ENCODE assay signal across 1 cellular context in the genomic region with DNA sequence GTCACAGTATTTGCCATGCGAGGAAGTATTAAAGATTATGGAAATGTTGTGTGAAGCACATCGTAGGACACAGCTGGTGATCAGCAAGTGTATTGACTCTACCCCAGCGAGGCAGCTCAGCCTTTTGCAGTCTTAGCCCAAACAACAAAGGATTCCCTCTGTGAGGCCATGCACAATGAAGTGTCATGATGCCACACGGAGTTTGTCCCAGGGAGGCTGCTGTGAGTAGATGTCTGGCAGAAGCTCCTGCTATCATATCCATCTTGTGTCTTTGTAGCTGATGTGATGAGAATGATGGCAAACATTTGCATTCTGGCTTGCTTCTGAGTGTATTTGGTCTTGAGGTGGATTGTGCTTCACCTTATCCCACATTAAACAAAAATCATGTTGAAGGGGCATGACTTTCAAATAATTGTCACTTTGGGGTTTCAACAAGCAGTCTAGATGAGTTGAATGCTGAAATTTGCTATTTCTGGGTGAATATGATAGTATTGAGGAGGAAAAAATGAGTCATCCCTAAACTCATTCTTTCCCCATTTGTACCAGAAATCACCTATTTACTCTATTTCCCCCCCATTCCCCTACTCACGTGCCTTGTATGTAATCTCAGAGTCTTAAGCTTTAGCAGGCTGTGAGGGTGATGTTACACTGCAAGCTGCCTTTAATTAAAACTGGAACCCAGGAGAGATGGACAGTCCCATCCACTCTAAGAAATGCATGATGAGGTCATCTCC.
A peak's percentile ranks its signal among the peaks of the same experiment; 100 is the strongest.
TF ChIP-seq lines count a peak whose summit lies in the region.

No MANE protein-coding gene starts in this region.

TF ChIP-seq in GM12878, 131 proteins besides CTCF, POLR2A, EP300 and RAD21 (continues in another document):
- TF ChIP-seq SP1 (IDR thresholded peaks at IDR 0.05; ENCODE audit: low read depth, low read length): no peak
- no peak for TF ChIP-seq NBN (IDR thresholded peaks at IDR 0.05)
- TF ChIP-seq FOXK2 (IDR thresholded peaks at IDR 0.05): no peak
- TF ChIP-seq, protein P1, sequence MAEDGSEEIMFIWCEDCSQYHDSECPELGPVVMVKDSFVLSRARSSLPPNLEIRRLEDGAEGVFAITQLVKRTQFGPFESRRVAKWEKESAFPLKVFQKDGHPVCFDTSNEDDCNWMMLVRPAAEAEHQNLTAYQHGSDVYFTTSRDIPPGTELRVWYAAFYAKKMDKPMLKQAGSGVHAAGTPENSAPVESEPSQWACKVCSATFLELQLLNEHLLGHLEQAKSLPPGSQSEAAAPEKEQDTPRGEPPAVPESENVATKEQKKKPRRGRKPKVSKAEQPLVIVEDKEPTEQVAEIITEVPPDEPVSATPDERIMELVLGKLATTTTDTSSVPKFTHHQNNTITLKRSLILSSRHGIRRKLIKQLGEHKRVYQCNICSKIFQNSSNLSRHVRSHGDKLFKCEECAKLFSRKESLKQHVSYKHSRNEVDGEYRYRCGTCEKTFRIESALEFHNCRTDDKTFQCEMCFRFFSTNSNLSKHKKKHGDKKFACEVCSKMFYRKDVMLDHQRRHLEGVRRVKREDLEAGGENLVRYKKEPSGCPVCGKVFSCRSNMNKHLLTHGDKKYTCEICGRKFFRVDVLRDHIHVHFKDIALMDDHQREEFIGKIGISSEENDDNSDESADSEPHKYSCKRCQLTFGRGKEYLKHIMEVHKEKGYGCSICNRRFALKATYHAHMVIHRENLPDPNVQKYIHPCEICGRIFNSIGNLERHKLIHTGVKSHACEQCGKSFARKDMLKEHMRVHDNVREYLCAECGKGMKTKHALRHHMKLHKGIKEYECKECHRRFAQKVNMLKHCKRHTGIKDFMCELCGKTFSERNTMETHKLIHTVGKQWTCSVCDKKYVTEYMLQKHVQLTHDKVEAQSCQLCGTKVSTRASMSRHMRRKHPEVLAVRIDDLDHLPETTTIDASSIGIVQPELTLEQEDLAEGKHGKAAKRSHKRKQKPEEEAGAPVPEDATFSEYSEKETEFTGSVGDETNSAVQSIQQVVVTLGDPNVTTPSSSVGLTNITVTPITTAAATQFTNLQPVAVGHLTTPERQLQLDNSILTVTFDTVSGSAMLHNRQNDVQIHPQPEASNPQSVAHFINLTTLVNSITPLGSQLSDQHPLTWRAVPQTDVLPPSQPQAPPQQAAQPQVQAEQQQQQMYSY (CRISPR knock-in tag; IDR thresholded peaks at IDR 0.05): no peak
- TF ChIP-seq GABPA (IDR thresholded peaks at IDR 0.05; ENCODE audit: low read depth): no peak
- TF ChIP-seq TBL1XR1 (IDR thresholded peaks at IDR 0.05; ENCODE audit: low read depth, low read length): no peak
- TF ChIP-seq CREM (IDR thresholded peaks at IDR 0.05; ENCODE audit: low read depth): no peak
- no peak for TF ChIP-seq LARP7 (IDR thresholded peaks at IDR 0.05)
- no peak for TF ChIP-seq TARDBP (IDR thresholded peaks at IDR 0.05; ENCODE audit: borderline replicate concordance)
- TF ChIP-seq NR2F1 (conservative IDR thresholded peaks at IDR 0.05): 0 out of 2 replicates have a peak, but pooled peaks have one; percentile 14
- TF ChIP-seq, protein P2, sequence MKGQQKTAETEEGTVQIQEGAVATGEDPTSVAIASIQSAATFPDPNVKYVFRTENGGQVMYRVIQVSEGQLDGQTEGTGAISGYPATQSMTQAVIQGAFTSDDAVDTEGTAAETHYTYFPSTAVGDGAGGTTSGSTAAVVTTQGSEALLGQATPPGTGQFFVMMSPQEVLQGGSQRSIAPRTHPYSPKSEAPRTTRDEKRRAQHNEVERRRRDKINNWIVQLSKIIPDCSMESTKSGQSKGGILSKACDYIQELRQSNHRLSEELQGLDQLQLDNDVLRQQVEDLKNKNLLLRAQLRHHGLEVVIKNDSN (IDR thresholded peaks at IDR 0.05; ENCODE audit: borderline replicate concordance, extremely low read length, insufficient read depth, low read depth, low read length): no peak
- TF ChIP-seq, protein P3, sequence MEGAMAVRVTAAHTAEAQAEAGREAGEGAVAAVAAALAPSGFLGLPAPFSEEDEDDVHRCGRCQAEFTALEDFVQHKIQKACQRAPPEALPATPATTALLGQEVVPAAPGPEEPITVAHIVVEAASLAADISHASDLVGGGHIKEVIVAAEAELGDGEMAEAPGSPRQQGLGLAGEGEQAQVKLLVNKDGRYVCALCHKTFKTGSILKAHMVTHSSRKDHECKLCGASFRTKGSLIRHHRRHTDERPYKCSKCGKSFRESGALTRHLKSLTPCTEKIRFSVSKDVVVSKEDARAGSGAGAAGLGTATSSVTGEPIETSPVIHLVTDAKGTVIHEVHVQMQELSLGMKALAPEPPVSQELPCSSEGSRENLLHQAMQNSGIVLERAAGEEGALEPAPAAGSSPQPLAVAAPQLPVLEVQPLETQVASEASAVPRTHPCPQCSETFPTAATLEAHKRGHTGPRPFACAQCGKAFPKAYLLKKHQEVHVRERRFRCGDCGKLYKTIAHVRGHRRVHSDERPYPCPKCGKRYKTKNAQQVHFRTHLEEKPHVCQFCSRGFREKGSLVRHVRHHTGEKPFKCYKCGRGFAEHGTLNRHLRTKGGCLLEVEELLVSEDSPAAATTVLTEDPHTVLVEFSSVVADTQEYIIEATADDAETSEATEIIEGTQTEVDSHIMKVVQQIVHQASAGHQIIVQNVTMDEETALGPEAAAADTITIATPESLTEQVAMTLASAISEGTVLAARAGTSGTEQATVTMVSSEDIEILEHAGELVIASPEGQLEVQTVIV (IDR thresholded peaks at IDR 0.05; ENCODE audit: borderline replicate concordance, partially characterized antibody): no peak
- TF ChIP-seq MYC (IDR thresholded peaks at IDR 0.05; ENCODE audit: insufficient read depth, insufficient read length, insufficient replicate concordance, low read length, severe bottlenecking): no peak
- no peak for TF ChIP-seq RB1 (IDR thresholded peaks at IDR 0.05; ENCODE audit: borderline replicate concordance)
- TF ChIP-seq SMC3 (IDR thresholded peaks at IDR 0.05; ENCODE audit: borderline replicate concordance, low read length): no peak
- peak; percentile 85 for TF ChIP-seq BHLHE40 (IDR thresholded peaks at IDR 0.05; ENCODE audit: borderline replicate concordance in 1 of 2, low read depth in 2 of 2, low read length in 1 of 2)
- TF ChIP-seq, protein P4, sequence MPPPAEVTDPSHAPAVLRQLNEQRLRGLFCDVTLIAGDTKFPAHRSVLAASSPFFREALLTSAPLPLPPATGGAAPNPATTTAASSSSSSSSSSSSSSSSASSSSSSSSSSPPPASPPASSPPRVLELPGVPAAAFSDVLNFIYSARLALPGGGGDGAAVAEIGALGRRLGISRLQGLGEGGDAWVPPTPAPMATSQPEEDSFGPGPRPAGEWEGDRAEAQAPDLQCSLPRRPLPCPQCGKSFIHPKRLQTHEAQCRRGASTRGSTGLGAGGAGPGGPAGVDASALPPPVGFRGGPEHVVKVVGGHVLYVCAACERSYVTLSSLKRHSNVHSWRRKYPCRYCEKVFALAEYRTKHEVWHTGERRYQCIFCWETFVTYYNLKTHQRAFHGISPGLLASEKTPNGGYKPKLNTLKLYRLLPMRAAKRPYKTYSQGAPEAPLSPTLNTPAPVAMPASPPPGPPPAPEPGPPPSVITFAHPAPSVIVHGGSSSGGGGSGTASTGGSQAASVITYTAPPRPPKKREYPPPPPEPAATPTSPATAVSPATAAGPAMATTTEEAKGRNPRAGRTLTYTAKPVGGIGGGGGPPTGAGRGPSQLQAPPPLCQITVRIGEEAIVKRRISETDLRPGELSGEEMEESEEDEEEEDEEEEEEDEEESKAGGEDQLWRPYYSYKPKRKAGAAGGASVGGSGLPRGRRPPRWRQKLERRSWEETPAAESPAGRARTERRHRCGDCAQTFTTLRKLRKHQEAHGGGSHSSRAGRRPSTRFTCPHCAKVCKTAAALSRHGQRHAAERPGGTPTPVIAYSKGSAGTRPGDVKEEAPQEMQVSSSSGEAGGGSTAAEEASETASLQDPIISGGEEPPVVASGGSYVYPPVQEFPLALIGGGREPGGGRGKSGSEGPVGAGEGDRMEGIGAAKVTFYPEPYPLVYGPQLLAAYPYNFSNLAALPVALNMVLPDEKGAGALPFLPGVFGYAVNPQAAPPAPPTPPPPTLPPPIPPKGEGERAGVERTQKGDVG (CRISPR knock-in tag; IDR thresholded peaks at IDR 0.05): no peak
- TF ChIP-seq RBBP5 (conservative IDR thresholded peaks at IDR 0.05): no peak
- TF ChIP-seq, protein P5, sequence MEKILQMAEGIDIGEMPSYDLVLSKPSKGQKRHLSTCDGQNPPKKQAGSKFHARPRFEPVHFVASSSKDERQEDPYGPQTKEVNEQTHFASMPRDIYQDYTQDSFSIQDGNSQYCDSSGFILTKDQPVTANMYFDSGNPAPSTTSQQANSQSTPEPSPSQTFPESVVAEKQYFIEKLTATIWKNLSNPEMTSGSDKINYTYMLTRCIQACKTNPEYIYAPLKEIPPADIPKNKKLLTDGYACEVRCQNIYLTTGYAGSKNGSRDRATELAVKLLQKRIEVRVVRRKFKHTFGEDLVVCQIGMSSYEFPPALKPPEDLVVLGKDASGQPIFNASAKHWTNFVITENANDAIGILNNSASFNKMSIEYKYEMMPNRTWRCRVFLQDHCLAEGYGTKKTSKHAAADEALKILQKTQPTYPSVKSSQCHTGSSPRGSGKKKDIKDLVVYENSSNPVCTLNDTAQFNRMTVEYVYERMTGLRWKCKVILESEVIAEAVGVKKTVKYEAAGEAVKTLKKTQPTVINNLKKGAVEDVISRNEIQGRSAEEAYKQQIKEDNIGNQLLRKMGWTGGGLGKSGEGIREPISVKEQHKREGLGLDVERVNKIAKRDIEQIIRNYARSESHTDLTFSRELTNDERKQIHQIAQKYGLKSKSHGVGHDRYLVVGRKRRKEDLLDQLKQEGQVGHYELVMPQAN (conservative IDR thresholded peaks at IDR 0.05): no peak
- TF ChIP-seq, protein P6, sequence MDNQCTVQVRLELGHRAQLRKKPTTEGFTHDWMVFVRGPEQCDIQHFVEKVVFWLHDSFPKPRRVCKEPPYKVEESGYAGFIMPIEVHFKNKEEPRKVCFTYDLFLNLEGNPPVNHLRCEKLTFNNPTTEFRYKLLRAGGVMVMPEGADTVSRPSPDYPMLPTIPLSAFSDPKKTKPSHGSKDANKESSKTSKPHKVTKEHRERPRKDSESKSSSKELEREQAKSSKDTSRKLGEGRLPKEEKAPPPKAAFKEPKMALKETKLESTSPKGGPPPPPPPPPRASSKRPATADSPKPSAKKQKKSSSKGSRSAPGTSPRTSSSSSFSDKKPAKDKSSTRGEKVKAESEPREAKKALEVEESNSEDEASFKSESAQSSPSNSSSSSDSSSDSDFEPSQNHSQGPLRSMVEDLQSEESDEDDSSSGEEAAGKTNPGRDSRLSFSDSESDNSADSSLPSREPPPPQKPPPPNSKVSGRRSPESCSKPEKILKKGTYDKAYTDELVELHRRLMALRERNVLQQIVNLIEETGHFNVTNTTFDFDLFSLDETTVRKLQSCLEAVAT (IDR thresholded peaks at IDR 0.05): no peak
- TF ChIP-seq BCL11A (IDR thresholded peaks at IDR 0.05; ENCODE audit: low read depth, low read length): no peak
- no peak for TF ChIP-seq ETV6 (conservative IDR thresholded peaks at IDR 0.05 in 1 of 2, IDR thresholded peaks at IDR 0.05 in 1 of 2; ENCODE audit: borderline replicate concordance in 1 of 2, low read depth in 1 of 2)
- TF ChIP-seq TCF12 (IDR thresholded peaks at IDR 0.05; ENCODE audit: low read depth, low read length): no peak
- TF ChIP-seq, protein P7, sequence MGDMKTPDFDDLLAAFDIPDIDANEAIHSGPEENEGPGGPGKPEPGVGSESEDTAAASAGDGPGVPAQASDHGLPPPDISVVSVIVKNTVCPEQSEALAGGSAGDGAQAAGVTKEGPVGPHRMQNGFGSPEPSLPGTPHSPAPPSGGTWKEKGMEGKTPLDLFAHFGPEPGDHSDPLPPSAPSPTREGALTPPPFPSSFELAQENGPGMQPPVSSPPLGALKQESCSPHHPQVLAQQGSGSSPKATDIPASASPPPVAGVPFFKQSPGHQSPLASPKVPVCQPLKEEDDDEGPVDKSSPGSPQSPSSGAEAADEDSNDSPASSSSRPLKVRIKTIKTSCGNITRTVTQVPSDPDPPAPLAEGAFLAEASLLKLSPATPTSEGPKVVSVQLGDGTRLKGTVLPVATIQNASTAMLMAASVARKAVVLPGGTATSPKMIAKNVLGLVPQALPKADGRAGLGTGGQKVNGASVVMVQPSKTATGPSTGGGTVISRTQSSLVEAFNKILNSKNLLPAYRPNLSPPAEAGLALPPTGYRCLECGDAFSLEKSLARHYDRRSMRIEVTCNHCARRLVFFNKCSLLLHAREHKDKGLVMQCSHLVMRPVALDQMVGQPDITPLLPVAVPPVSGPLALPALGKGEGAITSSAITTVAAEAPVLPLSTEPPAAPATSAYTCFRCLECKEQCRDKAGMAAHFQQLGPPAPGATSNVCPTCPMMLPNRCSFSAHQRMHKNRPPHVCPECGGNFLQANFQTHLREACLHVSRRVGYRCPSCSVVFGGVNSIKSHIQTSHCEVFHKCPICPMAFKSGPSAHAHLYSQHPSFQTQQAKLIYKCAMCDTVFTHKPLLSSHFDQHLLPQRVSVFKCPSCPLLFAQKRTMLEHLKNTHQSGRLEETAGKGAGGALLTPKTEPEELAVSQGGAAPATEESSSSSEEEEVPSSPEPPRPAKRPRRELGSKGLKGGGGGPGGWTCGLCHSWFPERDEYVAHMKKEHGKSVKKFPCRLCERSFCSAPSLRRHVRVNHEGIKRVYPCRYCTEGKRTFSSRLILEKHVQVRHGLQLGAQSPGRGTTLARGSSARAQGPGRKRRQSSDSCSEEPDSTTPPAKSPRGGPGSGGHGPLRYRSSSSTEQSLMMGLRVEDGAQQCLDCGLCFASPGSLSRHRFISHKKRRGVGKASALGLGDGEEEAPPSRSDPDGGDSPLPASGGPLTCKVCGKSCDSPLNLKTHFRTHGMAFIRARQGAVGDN (IDR thresholded peaks at IDR 0.05): no peak
- TF ChIP-seq SIN3A (IDR thresholded peaks at IDR 0.05; ENCODE audit: low read depth, low read length): no peak
- TF ChIP-seq, protein P8, sequence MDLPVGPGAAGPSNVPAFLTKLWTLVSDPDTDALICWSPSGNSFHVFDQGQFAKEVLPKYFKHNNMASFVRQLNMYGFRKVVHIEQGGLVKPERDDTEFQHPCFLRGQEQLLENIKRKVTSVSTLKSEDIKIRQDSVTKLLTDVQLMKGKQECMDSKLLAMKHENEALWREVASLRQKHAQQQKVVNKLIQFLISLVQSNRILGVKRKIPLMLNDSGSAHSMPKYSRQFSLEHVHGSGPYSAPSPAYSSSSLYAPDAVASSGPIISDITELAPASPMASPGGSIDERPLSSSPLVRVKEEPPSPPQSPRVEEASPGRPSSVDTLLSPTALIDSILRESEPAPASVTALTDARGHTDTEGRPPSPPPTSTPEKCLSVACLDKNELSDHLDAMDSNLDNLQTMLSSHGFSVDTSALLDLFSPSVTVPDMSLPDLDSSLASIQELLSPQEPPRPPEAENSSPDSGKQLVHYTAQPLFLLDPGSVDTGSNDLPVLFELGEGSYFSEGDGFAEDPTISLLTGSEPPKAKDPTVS (IDR thresholded peaks at IDR 0.05; ENCODE audit: low read depth, low read length): no peak
- TF ChIP-seq GATAD2B (conservative IDR thresholded peaks at IDR 0.05; ENCODE audit: low read depth): no peak
- TF ChIP-seq, protein P9, sequence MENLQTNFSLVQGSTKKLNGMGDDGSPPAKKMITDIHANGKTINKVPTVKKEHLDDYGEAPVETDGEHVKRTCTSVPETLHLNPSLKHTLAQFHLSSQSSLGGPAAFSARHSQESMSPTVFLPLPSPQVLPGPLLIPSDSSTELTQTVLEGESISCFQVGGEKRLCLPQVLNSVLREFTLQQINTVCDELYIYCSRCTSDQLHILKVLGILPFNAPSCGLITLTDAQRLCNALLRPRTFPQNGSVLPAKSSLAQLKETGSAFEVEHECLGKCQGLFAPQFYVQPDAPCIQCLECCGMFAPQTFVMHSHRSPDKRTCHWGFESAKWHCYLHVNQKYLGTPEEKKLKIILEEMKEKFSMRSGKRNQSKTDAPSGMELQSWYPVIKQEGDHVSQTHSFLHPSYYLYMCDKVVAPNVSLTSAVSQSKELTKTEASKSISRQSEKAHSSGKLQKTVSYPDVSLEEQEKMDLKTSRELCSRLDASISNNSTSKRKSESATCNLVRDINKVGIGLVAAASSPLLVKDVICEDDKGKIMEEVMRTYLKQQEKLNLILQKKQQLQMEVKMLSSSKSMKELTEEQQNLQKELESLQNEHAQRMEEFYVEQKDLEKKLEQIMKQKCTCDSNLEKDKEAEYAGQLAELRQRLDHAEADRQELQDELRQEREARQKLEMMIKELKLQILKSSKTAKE (IDR thresholded peaks at IDR 0.05; ENCODE audit: low read depth, poor library complexity, severe bottlenecking): no peak
- TF ChIP-seq SMAD5 (IDR thresholded peaks at IDR 0.05; ENCODE audit: low read depth): no peak
- no peak for TF ChIP-seq ESRRA (IDR thresholded peaks at IDR 0.05; ENCODE audit: low read length)
